In genomic region chr6:41917528-41917927, GRCh38 we compare ENCODE assay signal across 12 cellular contexts. TPM values are rescaled to one million over a fixed set of nuclear protein-coding genes. Genes with fewer than 3 reads are reported as not detected.
DNase-seq lines count a peak whose midpoint lies in the region; ATAC-seq lines count a peak whose summit lies in the region.
"Had no signal": no experiment of that assay in that cellular context is flagged by ENCODE, and none has a peak within 500 bp of the region (broad histone marks: within the 10 kb centered on the region; RNA-seq: fewer than 3 reads in every experiment).

No MANE protein-coding gene starts in this region.

- no peak overlapping the region for H3K4me3 Mint-ChIP-seq in activated T-helper 1 cell treated with anti-CD3 and anti-CD28 coated beads, Interleukin-12 subunit alpha, Interleukin-12 subunit beta, Interleukin-2, Interleukin-4 antibody, amounts not matched to agents 30 ng/mL and 10 ng/mL and 1 ng/mL, durations not matched to agents 14 hours and 24 hours and 36 hours
- H3K4me3 Mint-ChIP-seq: memory B cell had no signal

- intact Hi-C loops in activated T-helper 1 cell treated with anti-CD3 and anti-CD28 coated beads, Interleukin-12 subunit alpha, Interleukin-12 subunit beta, Interleukin-2, Interleukin-4 antibody, amounts not matched to agents 30 ng/mL and 10 ng/mL and 1 ng/mL, durations not matched to agents 14 hours and 24 hours and 36 hours (cut with micrococcal nuclease): loop anchor here (1.0 kb wide), 3 partner anchors 22 to 127 kb away; partner anchors contain the start of gene USP49

- H3K36me3 Mint-ChIP-seq in activated T-helper 1 cell treated with anti-CD3 and anti-CD28 coated beads, Interleukin-12 subunit alpha, Interleukin-12 subunit beta, Interleukin-2, Interleukin-4 antibody, amounts not matched to agents 30 ng/mL and 10 ng/mL and 1 ng/mL, durations not matched to agents 14 hours and 24 hours and 36 hours (ENCODE audit: low read depth): peaks cover 27% of the 10 kb centered on the region

- H3K9me3 Mint-ChIP-seq in activated T-helper 1 cell treated with anti-CD3 and anti-CD28 coated beads, Interleukin-12 subunit alpha, Interleukin-12 subunit beta, Interleukin-2, Interleukin-4 antibody, amounts not matched to agents 30 ng/mL and 10 ng/mL and 1 ng/mL, durations not matched to agents 14 hours and 24 hours and 36 hours: no peaks in the 10 kb centered on the region
- H3K9me3 Mint-ChIP-seq: memory B cell had no signal

- peak; percentile 84 for DNase-seq in AG08396 (ENCODE audit: low spot score)
- peak; percentile 94 for DNase-seq in HCEC 1CT
- DNase-seq in activated T-helper 1 cell treated with anti-CD3 and anti-CD28 coated beads, Interleukin-12 subunit alpha, Interleukin-12 subunit beta, Interleukin-2, Interleukin-4 antibody, amounts not matched to agents 30 ng/mL and 10 ng/mL and 1 ng/mL, durations not matched to agents 14 hours and 24 hours and 36 hours (ENCODE audit: low spot score): no peak
- DNase-seq in glomerular endothelial cell (ENCODE audit: extremely low read depth, low read depth, low spot score): peak; percentile 80
- DNase-seq in NCI-H1092 (lab: John Stamatoyannopoulos, UW): no peak
- DNase-seq in NCI-H1694 treated with DMSO at 0.1 percent for 48 hours (lab: John Stamatoyannopoulos, UW): no peak
- DNase-seq: cerebellar nuclear complex, NCI-H1105 treated with DMSO at 0.1 percent for 48 hours, T-helper 9 cell had no signal

- H3K4me1 Mint-ChIP-seq in activated T-helper 1 cell treated with anti-CD3 and anti-CD28 coated beads, Interleukin-12 subunit alpha, Interleukin-12 subunit beta, Interleukin-2, Interleukin-4 antibody, amounts not matched to agents 30 ng/mL and 10 ng/mL and 1 ng/mL, durations not matched to agents 14 hours and 24 hours and 36 hours (ENCODE audit: low read depth): peaks cover 40% of the 10 kb centered on the region

- ATAC-seq in GM19351 (IDR thresholded peaks at IDR 0.05; ENCODE audit: unreplicated experiment) (no peak), HG03460 (IDR thresholded peaks at IDR 0.05; ENCODE audit: unreplicated experiment) (no peak)

- peak overlapping the region; percentile 70 for H3K27ac Mint-ChIP-seq in activated T-helper 1 cell treated with anti-CD3 and anti-CD28 coated beads, Interleukin-12 subunit alpha, Interleukin-12 subunit beta, Interleukin-2, Interleukin-4 antibody, amounts not matched to agents 30 ng/mL and 10 ng/mL and 1 ng/mL, durations not matched to agents 14 hours and 24 hours and 36 hours
- H3K27ac Mint-ChIP-seq: memory B cell had no signal

- no peaks in the 10 kb centered on the region for H3K27me3 Mint-ChIP-seq in activated T-helper 1 cell treated with anti-CD3 and anti-CD28 coated beads, Interleukin-12 subunit alpha, Interleukin-12 subunit beta, Interleukin-2, Interleukin-4 antibody, amounts not matched to agents 30 ng/mL and 10 ng/mL and 1 ng/mL, durations not matched to agents 14 hours and 24 hours and 36 hours (ENCODE audit: insufficient read depth)
- H3K27me3 Mint-ChIP-seq: memory B cell had no signal

RNA-seq across cellular contexts. Expression of gene MED20, which starts 3.4 kb away (rescaled TPM):
- total RNA-seq in activated T-helper 1 cell treated with anti-CD3 and anti-CD28 coated beads, Interleukin-12 subunit alpha, Interleukin-12 subunit beta, Interleukin-2, Interleukin-4 antibody, amounts not matched to agents 30 ng/mL and 10 ng/mL and 1 ng/mL, durations not matched to agents 14 hours and 24 hours and 36 hours: 19.0 and 23.8 TPM in 2 replicates
- total RNA-seq in glomerular endothelial cell: 22.0 and 22.6 TPM in 2 replicates

RNA-seq across cellular contexts. Expression of gene BYSL, which starts 3.8 kb away (rescaled TPM):
- 82.9 and 88.5 TPM in 2 replicates for total RNA-seq in activated T-helper 1 cell treated with anti-CD3 and anti-CD28 coated beads, Interleukin-12 subunit alpha, Interleukin-12 subunit beta, Interleukin-2, Interleukin-4 antibody, amounts not matched to agents 30 ng/mL and 10 ng/mL and 1 ng/mL, durations not matched to agents 14 hours and 24 hours and 36 hours
- 11.5 and 24.3 TPM in 2 replicates for total RNA-seq in glomerular endothelial cell

RNA-seq across cellular contexts. Expression of gene USP49, which starts 22.4 kb away (rescaled TPM):
- total RNA-seq in activated T-helper 1 cell treated with anti-CD3 and anti-CD28 coated beads, Interleukin-12 subunit alpha, Interleukin-12 subunit beta, Interleukin-2, Interleukin-4 antibody, amounts not matched to agents 30 ng/mL and 10 ng/mL and 1 ng/mL, durations not matched to agents 14 hours and 24 hours and 36 hours: 4.8 and 5.3 TPM in 2 replicates
- total RNA-seq in glomerular endothelial cell: 1.8 and 4.1 TPM in 2 replicates

RNA-seq across cellular contexts. Expression of gene CCND3, which starts 24.1 kb away (rescaled TPM):
- total RNA-seq in activated T-helper 1 cell treated with anti-CD3 and anti-CD28 coated beads, Interleukin-12 subunit alpha, Interleukin-12 subunit beta, Interleukin-2, Interleukin-4 antibody, amounts not matched to agents 30 ng/mL and 10 ng/mL and 1 ng/mL, durations not matched to agents 14 hours and 24 hours and 36 hours: 351 and 356 TPM in 2 replicates
- total RNA-seq in glomerular endothelial cell: 82.9 and 99.4 TPM in 2 replicates

Comparison
In these comparisons a context has a peak if more than half of its experiments do, and no peak if none do; other contexts are left out.
1. DNase-seq: peak in AG08396 (single experiment), HCEC 1CT (single experiment) and glomerular endothelial cell (single experiment); none in activated T-helper 1 cell treated with anti-CD3 and anti-CD28 coated beads, Interleukin-12 subunit alpha, Interleukin-12 subunit beta, Interleukin-2, Interleukin-4 antibody, amounts not matched to agents 30 ng/mL and 10 ng/mL and 1 ng/mL, durations not matched to agents 14 hours and 24 hours and 36 hours (single experiment), NCI-H1092 (single experiment) and NCI-H1694 treated with DMSO at 0.1 percent for 48 hours (single experiment).